8 cellular contexts compared by ENCODE assay signal in the genomic region with DNA sequence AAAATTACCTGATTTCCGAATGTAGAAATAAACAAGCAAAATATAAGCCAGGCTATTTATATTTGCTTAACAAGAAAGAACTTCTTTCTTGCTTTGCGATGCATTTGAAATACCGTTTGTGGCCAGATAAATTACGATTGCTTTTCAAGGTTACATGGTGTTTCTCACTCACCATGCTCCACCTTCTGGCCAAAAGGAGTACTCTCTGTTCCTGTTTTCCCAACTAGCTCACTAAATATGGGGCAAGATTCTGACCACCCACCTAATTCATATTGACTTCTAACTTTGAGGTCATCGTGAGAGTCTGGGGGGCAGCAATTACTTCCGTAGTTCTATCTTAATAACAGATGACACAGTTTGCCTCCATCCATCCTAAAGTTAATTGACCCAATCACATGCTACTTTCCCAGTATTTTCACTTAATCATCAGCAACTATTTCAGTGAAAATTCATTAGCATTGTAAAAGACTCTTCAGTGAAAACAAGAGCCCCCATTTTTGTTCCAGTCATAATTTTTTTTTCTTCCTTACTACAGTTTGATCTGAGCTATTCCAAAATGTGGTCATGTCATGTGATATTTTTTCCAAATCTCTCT. TPM values are rescaled to one million over a fixed set of nuclear protein-coding genes. Genes with fewer than 3 reads are reported as not detected.
DNase-seq lines count a peak whose midpoint lies in the region; ATAC-seq and TF ChIP-seq lines count a peak whose summit lies in the region.

No MANE protein-coding gene starts in this region.

- H3K4me1 Mint-ChIP-seq in activated CD4-positive, alpha-beta T cell treated with anti-CD3 and anti-CD28 coated beads, Interleukin-2, amount 10 ng/mL, durations not matched to agents 24 days and 14 days, result no peaks in the 10 kb centered on the region
- H3K4me1 Mint-ChIP-seq in activated CD4-positive, alpha-beta memory T cell treated with anti-CD3 and anti-CD28 coated beads, Interleukin-2, amount 10 ng/mL, durations not matched to agents 7 days and 5 days, result peaks cover 4% of the 10 kb centered on the region

- H3K4me3 Mint-ChIP-seq in activated CD4-positive, alpha-beta T cell treated with anti-CD3 and anti-CD28 coated beads, Interleukin-2, amount 10 ng/mL, durations not matched to agents 24 days and 14 days, result no peak overlapping the region
- no peak overlapping the region for H3K4me3 Mint-ChIP-seq in activated CD4-positive, alpha-beta memory T cell treated with anti-CD3 and anti-CD28 coated beads, Interleukin-2, amount 10 ng/mL, durations not matched to agents 7 days and 5 days

- intact Hi-C loops in activated CD4-positive, alpha-beta T cell treated with anti-CD3 and anti-CD28 coated beads, Interleukin-2, amount 10 ng/mL, durations not matched to agents 24 days and 14 days (cut with micrococcal nuclease), result loop anchor here (1.0 kb wide), 1 partner anchor 90 kb away; no protein-coding TSS in a partner anchor
- intact Hi-C loops in prostate gland (cut with DNase I), result loop anchor here (2.0 to 10.0 kb wide), 2 partner anchors 90 to 308 kb away; a partner anchor contains a TSS
- intact Hi-C loops in posterior vena cava (cut with DNase I), result loop anchor here in 1 of 2 donors (5.0 kb wide), 1 partner anchor 91 kb away; no protein-coding TSS in a partner anchor

- peak; percentile 73 for DNase-seq in activated CD4-positive, alpha-beta T cell treated with anti-CD3 and anti-CD28 coated beads, Interleukin-2, amount 10 ng/mL, durations not matched to agents 24 days and 14 days
- no peak for DNase-seq in activated CD4-positive, alpha-beta T cell treated with anti-CD3 and anti-CD28 coated beads, Interleukin-2, amount 50 U/mL, for 4 hours
- DNase-seq in NCI-H345 (lab: John Stamatoyannopoulos, UW) (peak; percentile 46), cardiac muscle cell (ENCODE audit: low read depth in 1 of 2, low spot score in 1 of 2) (peak; percentile 70 to 82), prostate gland (ENCODE audit: low spot score) (peak; percentile 52), posterior vena cava (ENCODE audit: low spot score) (no peak)
- peak; percentile 18 for DNase-seq in activated CD4-positive, alpha-beta memory T cell treated with anti-CD3 and anti-CD28 coated beads, Interleukin-2, amount 10 ng/mL, durations not matched to agents 7 days and 5 days

- TF ChIP-seq POLR2A in prostate gland (IDR thresholded peaks at IDR 0.05), result no peak

- H3K4me3 ChIP-seq in cardiac muscle cell, result no peak overlapping the region
- no peak overlapping the region for H3K4me3 ChIP-seq in prostate gland

- no peaks in the 10 kb centered on the region for H3K27me3 ChIP-seq in cardiac muscle cell
- H3K27me3 ChIP-seq in prostate gland (replicated peaks; ENCODE audit: insufficient read depth), result no peaks in the 10 kb centered on the region

- no peaks in the 10 kb centered on the region for H3K36me3 Mint-ChIP-seq in activated CD4-positive, alpha-beta T cell treated with anti-CD3 and anti-CD28 coated beads, Interleukin-2, amount 10 ng/mL, durations not matched to agents 24 days and 14 days (ENCODE audit: low read depth)
- no peaks in the 10 kb centered on the region for H3K36me3 Mint-ChIP-seq in activated CD4-positive, alpha-beta memory T cell treated with anti-CD3 and anti-CD28 coated beads, Interleukin-2, amount 10 ng/mL, durations not matched to agents 7 days and 5 days (ENCODE audit: low read depth)

- CTCF ChIA-PET in activated CD4-positive, alpha-beta memory T cell treated with anti-CD3 and anti-CD28 coated beads, Interleukin-2, amount 10 ng/mL, durations not matched to agents 7 days and 5 days (lab: Charles Lee), result interaction anchor here (0.9 to 1.8 kb wide), 12 partner anchors 8 to 299 kb away, joined by 3 to 12 read pairs (median 5); no protein-coding TSS in a partner anchor

- H3K36me3 ChIP-seq in cardiac muscle cell (peaks cover 3% of the 10 kb centered on the region), prostate gland (peaks cover 0 to 5% of the 10 kb centered on the region in 2 donors)

- H3K27ac ChIP-seq in cardiac muscle cell (no peak overlapping the region), prostate gland (peak overlapping the region; percentile 56 to 74)

- H3K9me3 Mint-ChIP-seq in activated CD4-positive, alpha-beta T cell treated with anti-CD3 and anti-CD28 coated beads, Interleukin-2, amount 10 ng/mL, durations not matched to agents 24 days and 14 days, result no peaks in the 10 kb centered on the region
- H3K9me3 Mint-ChIP-seq in activated CD4-positive, alpha-beta memory T cell treated with anti-CD3 and anti-CD28 coated beads, Interleukin-2, amount 10 ng/mL, durations not matched to agents 7 days and 5 days, result no peaks in the 10 kb centered on the region

- POLR2A ChIA-PET in activated CD4-positive, alpha-beta memory T cell treated with anti-CD3 and anti-CD28 coated beads, Interleukin-2, amount 10 ng/mL, durations not matched to agents 7 days and 5 days (lab: Charles Lee), result no interaction called here

- H3K9me3 ChIP-seq in cardiac muscle cell (ENCODE audit: low read depth) (no peaks in the 10 kb centered on the region), prostate gland (no peaks in the 10 kb centered on the region)

- no peak overlapping the region for H3K27ac Mint-ChIP-seq in activated CD4-positive, alpha-beta T cell treated with anti-CD3 and anti-CD28 coated beads, Interleukin-2, amount 10 ng/mL, durations not matched to agents 24 days and 14 days
- H3K27ac Mint-ChIP-seq in activated CD4-positive, alpha-beta memory T cell treated with anti-CD3 and anti-CD28 coated beads, Interleukin-2, amount 10 ng/mL, durations not matched to agents 7 days and 5 days, result no peak overlapping the region

- under 1% methylated on average over 6 of the region's 6 CpGs for WGBS in prostate gland

- ATAC-seq in HG03159 (IDR thresholded peaks at IDR 0.05; ENCODE audit: unreplicated experiment), result peak; percentile 56

- peak; percentile 93 for TF ChIP-seq CTCF in cardiac muscle cell (IDR thresholded peaks at IDR 0.05; ENCODE audit: low read depth, low read length)
- TF ChIP-seq CTCF in prostate gland (IDR thresholded peaks at IDR 0.05), result peak; percentile 30 to 88 (median 78)

- peaks cover 21% of the 10 kb centered on the region for H3K27me3 Mint-ChIP-seq in activated CD4-positive, alpha-beta T cell treated with anti-CD3 and anti-CD28 coated beads, Interleukin-2, amount 10 ng/mL, durations not matched to agents 24 days and 14 days
- peaks cover 13% of the 10 kb centered on the region for H3K27me3 Mint-ChIP-seq in activated CD4-positive, alpha-beta memory T cell treated with anti-CD3 and anti-CD28 coated beads, Interleukin-2, amount 10 ng/mL, durations not matched to agents 7 days and 5 days

- H3K4me1 ChIP-seq in cardiac muscle cell (ENCODE audit: low read depth) (peaks cover 5% of the 10 kb centered on the region), prostate gland (replicated peaks) (no peaks in the 10 kb centered on the region)

RNA-seq across cellular contexts. Expression of a gene that starts 25.9 kb away (rescaled TPM):
- not detected in 2 replicates for total RNA-seq in activated CD4-positive, alpha-beta T cell treated with anti-CD3 and anti-CD28 coated beads, Interleukin-2, amount 10 ng/mL, durations not matched to agents 24 days and 14 days
- total RNA-seq in activated CD4-positive, alpha-beta memory T cell treated with anti-CD3 and anti-CD28 coated beads, Interleukin-2, amount 10 ng/mL, durations not matched to agents 7 days and 5 days, result not detected
- total RNA-seq in cardiac muscle cell, result 26.8 and 35.6 TPM in 2 replicates
- 19.9 and 34.3 TPM in 2 replicates for polyA plus RNA-seq in cardiac muscle cell
- over 10,000 TPM in 1 of 2 donors, 1,000 to 10,000 TPM in 1; 1,778 to 14,359 TPM for total RNA-seq in prostate gland
- 1 to 10 TPM; 1.3 to 3.3 TPM for total RNA-seq in posterior vena cava

Comparison
In these comparisons a context has a peak if more than half of its experiments do, and no peak if none do; other contexts are left out.
1. DNase-seq: peak in activated CD4-positive, alpha-beta T cell treated with anti-CD3 and anti-CD28 coated beads, Interleukin-2, amount 10 ng/mL, durations not matched to agents 24 days and 14 days (single experiment), NCI-H345 (single experiment), activated CD4-positive, alpha-beta memory T cell treated with anti-CD3 and anti-CD28 coated beads, Interleukin-2, amount 10 ng/mL, durations not matched to agents 7 days and 5 days (single experiment), cardiac muscle cell (2 of 2) and prostate gland (single experiment); none in activated CD4-positive, alpha-beta T cell treated with anti-CD3 and anti-CD28 coated beads, Interleukin-2, amount 50 U/mL, for 4 hours (0 of 2) and posterior vena cava (single experiment).
2. RNA of a gene that starts 25.9 kb away (total RNA-seq): 1,778 to 14,359 TPM in prostate gland; 26.8 to 35.6 TPM in cardiac muscle cell, 1.3 to 3.3 TPM in posterior vena cava, not detected in activated CD4-positive, alpha-beta memory T cell treated with anti-CD3 and anti-CD28 coated beads, Interleukin-2, amount 10 ng/mL, durations not matched to agents 7 days and 5 days and not detected in activated CD4-positive, alpha-beta T cell treated with anti-CD3 and anti-CD28 coated beads, Interleukin-2, amount 10 ng/mL, durations not matched to agents 24 days and 14 days; every median in the first group is over 10 times any median in the second.